ENCODE assay signal across 19 cellular contexts in the genomic region with DNA sequence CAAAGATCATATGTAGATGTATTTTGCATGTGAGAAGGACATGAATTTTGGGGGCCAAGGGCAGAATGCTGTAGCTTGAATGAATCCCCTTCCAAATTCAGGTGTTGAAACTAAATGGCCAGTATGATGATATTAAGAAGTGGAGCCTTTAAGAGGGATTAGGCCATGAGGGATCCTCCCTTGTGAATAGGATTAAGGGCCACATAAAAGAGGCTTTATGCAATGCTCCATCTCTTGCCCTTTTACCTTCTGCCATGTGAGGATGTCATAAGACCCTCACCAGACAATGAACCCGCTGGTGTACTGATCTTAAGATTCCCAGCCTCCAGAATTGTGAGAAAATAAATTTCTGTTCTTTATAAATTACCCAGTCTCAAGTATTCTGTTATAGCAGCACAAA.
A peak's percentile ranks its signal among the peaks of the same experiment; 100 is the strongest.
DNase-seq lines count a peak whose midpoint lies in the region; ATAC-seq and TF ChIP-seq lines count a peak whose summit lies in the region.
"Had no signal": no experiment of that assay in that cellular context is flagged by ENCODE, and none has a peak within 500 bp of the region (broad histone marks: within the 10 kb centered on the region; RNA-seq: fewer than 3 reads in every experiment).

No MANE protein-coding gene starts in this region.

- ATAC-seq in HG03097 (IDR thresholded peaks at IDR 0.05; ENCODE audit: low FRiP score, unreplicated experiment) = no peak
- no peak for ATAC-seq in HG03095 (IDR thresholded peaks at IDR 0.05; ENCODE audit: unreplicated experiment)
- ATAC-seq: CD8-positive, alpha-beta T cell; GM23338; HCT116 had no signal

- no peak overlapping the region for H3K9ac ChIP-seq in neural progenitor cell
- H3K9ac ChIP-seq: BLaER1 had no signal

- no peaks in the 10 kb centered on the region for H4K20me1 ChIP-seq in neural progenitor cell (ENCODE audit: low read depth)
- H4K20me1 ChIP-seq: BLaER1 had no signal

- H3K9me3 Mint-ChIP-seq in neural progenitor cell = peaks cover 23% of the 10 kb centered on the region

- peaks cover 6% of the 10 kb centered on the region for H3K9me3 ChIP-seq in neural progenitor cell (ENCODE audit: low read depth)

- no peak overlapping the region for H3K27ac ChIP-seq in neural progenitor cell
- H3K27ac ChIP-seq: 22Rv1, BLaER1, C4-2B had no signal

- H3F3A ChIP-seq in neural progenitor cell (ENCODE audit: low read depth) = no peaks in the 10 kb centered on the region

- no peaks in the 10 kb centered on the region for H3K79me2 ChIP-seq in neural progenitor cell (ENCODE audit: low read depth)

- no peaks in the 10 kb centered on the region for H3K4me1 Mint-ChIP-seq in neural progenitor cell
- H3K4me1 Mint-ChIP-seq: B cell; CD4-positive, CD25-positive, alpha-beta regulatory T cell; GM23338; H9 had no signal

- no peak overlapping the region for H3K27ac Mint-ChIP-seq in neural progenitor cell
- H3K27ac Mint-ChIP-seq: B cell; CD4-positive, CD25-positive, alpha-beta regulatory T cell; CD8-positive, alpha-beta T cell; GM23338; H9 had no signal

- no peak overlapping the region for H3K4me3 ChIP-seq in neural progenitor cell
- H3K4me3 ChIP-seq: BLaER1, GM23338 had no signal

- in situ Hi-C loops in SK-MEL-5 (cut with HindIII; ENCODE audit: low pct_unique_long_range_greater_than_20kb, low sequenced_read_pairs) = no loop called here

- H3K4me2 ChIP-seq in neural progenitor cell = peak overlapping the region; percentile 27
- H3K4me2 ChIP-seq: BLaER1, GM23338 had no signal

- TF ChIP-seq CTCF in neural progenitor cell (IDR thresholded peaks at IDR 0.05) = no peak

- no peaks in the 10 kb centered on the region for H3K27me3 ChIP-seq in neural progenitor cell
- H3K27me3 ChIP-seq: BLaER1 had no signal

- peaks cover 5% of the 10 kb centered on the region for H3K4me1 ChIP-seq in neural progenitor cell
- H3K4me1 ChIP-seq: BLaER1 had no signal

- peaks cover 7% of the 10 kb centered on the region for H3K27me3 Mint-ChIP-seq in neural progenitor cell (ENCODE audit: insufficient read depth, low read depth)
- H3K27me3 Mint-ChIP-seq: B cell had no signal

- H3K36me3 Mint-ChIP-seq in neural progenitor cell = peaks cover 2% of the 10 kb centered on the region
- H3K36me3 Mint-ChIP-seq: CD4-positive, CD25-positive, alpha-beta regulatory T cell; CD8-positive, alpha-beta T cell had no signal

- peak; percentile 18 for DNase-seq in COLO829 (ENCODE audit: low spot score)
- peak; percentile 46 for DNase-seq in NCI-H524 treated with DMSO at 0.1 percent for 48 hours (lab: John Stamatoyannopoulos, UW)
- DNase-seq in SK-MEL-5 (ENCODE audit: low read depth, low spot score) = peak; percentile 77
- peak; percentile 38 for DNase-seq in neural progenitor cell (ENCODE audit: low spot score)
- DNase-seq in SIG-M5 (lab: John Stamatoyannopoulos, UW) = no peak
- DNase-seq: CD4-positive, CD25-positive, alpha-beta regulatory T cell; CD8-positive, alpha-beta T cell; DMS53; DMS79 treated with DMSO at 0.1 percent for 48 hours; GF-D8; H9 had no signal

- no peak overlapping the region for H2AFZ ChIP-seq in neural progenitor cell (replicated peaks)
- H2AFZ ChIP-seq: GM23338 had no signal

- no peak overlapping the region for H3K4me3 Mint-ChIP-seq in neural progenitor cell
- H3K4me3 Mint-ChIP-seq: B cell; CD4-positive, CD25-positive, alpha-beta regulatory T cell; CD8-positive, alpha-beta T cell; GM23338; H9 had no signal

- no peaks in the 10 kb centered on the region for H3K36me3 ChIP-seq in neural progenitor cell
- H3K36me3 ChIP-seq: BLaER1 had no signal
